Comparison of ENCODE assay signal across 8 cellular contexts in genomic region chr1:225882008-225882698, GRCh38. TPM values are rescaled to one million over a fixed set of nuclear protein-coding genes. Genes with fewer than 3 reads are reported as not detected.
DNase-seq lines count a peak whose midpoint lies in the region; ATAC-seq, FAIRE-seq and TF ChIP-seq lines count a peak whose summit lies in the region.

Gene TMEM63A (minus strand): TSS chr1:225882380. CDS start chr1:225877580, 4,800 bp downstream.

- H3K36me3 Mint-ChIP-seq in Calu3 (ENCODE audit: insufficient read depth, unreplicated experiment) = peaks cover 70% of the 10 kb centered on the region
- H3K36me3 Mint-ChIP-seq in activated naive CD4-positive, alpha-beta T cell treated with anti-CD3 and anti-CD28 coated beads, Interleukin-2, amount 50 U/mL, for 72 hours = peaks cover 0 to 7% of the 10 kb centered on the region in 2 donors
- no peaks in the 10 kb centered on the region for H3K36me3 Mint-ChIP-seq in glutamatergic neuron (ENCODE audit: unreplicated experiment)

- intact Hi-C loops in Calu3 (cut with micrococcal nuclease; ENCODE audit: unreplicated experiment) (no loop called here), pancreas (cut with DNase I) (no loop called here), tibial artery (cut with DNase I; ENCODE audit: low total_unique reads) (no loop called here)

- H3K27me3 Mint-ChIP-seq in Calu3 (ENCODE audit: unreplicated experiment) (no peaks in the 10 kb centered on the region), glutamatergic neuron (ENCODE audit: unreplicated experiment) (peaks cover 12% of the 10 kb centered on the region)

- H3K27me3 ChIP-seq in pancreas = no peaks in the 10 kb centered on the region
- no peaks in the 10 kb centered on the region for H3K27me3 ChIP-seq in tibial artery

- H3K4me3 Mint-ChIP-seq in Calu3 (ENCODE audit: low read depth, unreplicated experiment) = peak within 1 kb of the TSS; percentile 67
- peak within 1 kb of the TSS; percentile 80 for H3K4me3 Mint-ChIP-seq in glutamatergic neuron (ENCODE audit: unreplicated experiment)

- H3K36me3 ChIP-seq in pancreas (no peaks in the 10 kb centered on the region), tibial artery (peaks cover 0 to 3% (median 0%) of the 10 kb centered on the region in 3 donors)

- peak within 1 kb of the TSS; percentile 85 for H3K27ac Mint-ChIP-seq in Calu3 (ENCODE audit: unreplicated experiment)
- peak within 1 kb of the TSS; percentile 84 to 85 for H3K27ac Mint-ChIP-seq in activated naive CD4-positive, alpha-beta T cell treated with anti-CD3 and anti-CD28 coated beads, Interleukin-2, amount 50 U/mL, for 72 hours
- no peak within 1 kb of the TSS for H3K27ac Mint-ChIP-seq in glutamatergic neuron (ENCODE audit: unreplicated experiment)

- no peak for FAIRE-seq in pancreas (lab: Jason Lieb, UNC)

- H3K9me3 Mint-ChIP-seq in Calu3 (ENCODE audit: low read depth, unreplicated experiment) (no peaks in the 10 kb centered on the region), glutamatergic neuron (ENCODE audit: unreplicated experiment) (peaks cover 9% of the 10 kb centered on the region)
- no peaks in the 10 kb centered on the region for H3K9me3 Mint-ChIP-seq in activated naive CD4-positive, alpha-beta T cell treated with anti-CD3 and anti-CD28 coated beads, Interleukin-2, amount 50 U/mL, for 72 hours

- H3K27ac ChIP-seq in pancreas = peak within 1 kb of the TSS; percentile 90 to 94 (median 92)
- peak within 1 kb of the TSS; percentile 87 to 94 for H3K27ac ChIP-seq in tibial artery

- ATAC-seq in GM19438 (IDR thresholded peaks at IDR 0.05; ENCODE audit: low read depth, unreplicated experiment) = peak; percentile 63
- ATAC-seq in HG03575 (IDR thresholded peaks at IDR 0.05; ENCODE audit: extremely low read depth, insufficient number of reproducible peaks, low FRiP score, unreplicated experiment) = peak; percentile 46
- peak; percentile 91 for ATAC-seq in SK-N-SH treated with all-trans-retinoic acid at 6 μM for 48 hours
- ATAC-seq in activated naive CD4-positive, alpha-beta T cell treated with anti-CD3 and anti-CD28 coated beads, Interleukin-2, amount 50 U/mL, for 72 hours = peak; percentile 69 to 80
- ATAC-seq in pancreas = peak; percentile 76 to 88 (median 81)

- H3K4me3 ChIP-seq in pancreas (peak within 1 kb of the TSS; percentile 67 to 91 (median 86)), tibial artery (peak within 1 kb of the TSS; percentile 73 to 97)

- TSS peak; percentile 63 for BruUV-seq in Calu3 (replicated peaks; lab: Mats Ljungman, UMichigan)

- H3K4me1 Mint-ChIP-seq in Calu3 (ENCODE audit: low read depth, unreplicated experiment) = peaks cover 62% of the 10 kb centered on the region
- H3K4me1 Mint-ChIP-seq in glutamatergic neuron (ENCODE audit: low read depth, unreplicated experiment) = peaks cover 10% of the 10 kb centered on the region

- CTCF ChIA-PET in Calu3 (lab: Charles Lee) = interaction anchor here (0.7 to 2.2 kb wide), 11 partner anchors 7 to 441 kb away, joined by 3 to 14 read pairs (median 4); partner anchors contain the start of gene PYCR2

- DNase-seq in Calu3 = peak; percentile 96
- peak; percentile 84 to 87 for DNase-seq in activated naive CD4-positive, alpha-beta T cell treated with anti-CD3 and anti-CD28 coated beads, Interleukin-2, amount 50 U/mL, for 72 hours (ENCODE audit: low spot score in 2 of 2)
- peak; percentile 69 for DNase-seq in glutamatergic neuron
- peak; percentile 88 to 97 (median 92) for DNase-seq in pancreas
- DNase-seq in tibial artery = peak; percentile 94 to 96

- H3K9me3 ChIP-seq in pancreas (no peaks in the 10 kb centered on the region), tibial artery (no peaks in the 10 kb centered on the region)

- TF ChIP-seq CTCF in Calu3 (IDR thresholded peaks at IDR 0.05; ENCODE audit: unreplicated experiment) = peak; percentile 11
- no peak for TF ChIP-seq CTCF in glutamatergic neuron (IDR thresholded peaks at IDR 0.05; ENCODE audit: partially characterized antibody, unreplicated experiment)
- TF ChIP-seq CTCF in pancreas (IDR thresholded peaks at IDR 0.05) = peak in 2 of 4 donors; percentile 8 to 30
- TF ChIP-seq CTCF in tibial artery (IDR thresholded peaks at IDR 0.05) = peak; percentile 52 to 58

- H3K4me1 ChIP-seq in pancreas (peaks cover 27 to 41% (median 29%) of the 10 kb centered on the region in 3 donors), tibial artery (peaks cover 3 to 48% (median 46%) of the 10 kb centered on the region in 4 donors)

- 0% methylated on average over 58 to 63 of the region's 63 CpGs for WGBS in pancreas, 2 donors

TF ChIP-seq in SK-N-SH treated with all-trans-retinoic acid at 6 μM for 48 hours, 23 proteins besides CTCF, POLR2A, EP300 and RAD21 (continues in another document):
- TF ChIP-seq, protein P1, sequence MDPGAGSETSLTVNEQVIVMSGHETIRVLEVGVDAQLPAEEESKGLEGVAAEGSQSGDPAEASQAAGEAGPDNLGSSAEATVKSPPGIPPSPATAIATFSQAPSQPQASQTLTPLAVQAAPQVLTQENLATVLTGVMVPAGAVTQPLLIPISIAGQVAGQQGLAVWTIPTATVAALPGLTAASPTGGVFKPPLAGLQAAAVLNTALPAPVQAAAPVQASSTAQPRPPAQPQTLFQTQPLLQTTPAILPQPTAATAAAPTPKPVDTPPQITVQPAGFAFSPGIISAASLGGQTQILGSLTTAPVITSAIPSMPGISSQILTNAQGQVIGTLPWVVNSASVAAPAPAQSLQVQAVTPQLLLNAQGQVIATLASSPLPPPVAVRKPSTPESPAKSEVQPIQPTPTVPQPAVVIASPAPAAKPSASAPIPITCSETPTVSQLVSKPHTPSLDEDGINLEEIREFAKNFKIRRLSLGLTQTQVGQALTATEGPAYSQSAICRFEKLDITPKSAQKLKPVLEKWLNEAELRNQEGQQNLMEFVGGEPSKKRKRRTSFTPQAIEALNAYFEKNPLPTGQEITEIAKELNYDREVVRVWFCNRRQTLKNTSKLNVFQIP (CRISPR knock-in tag; IDR thresholded peaks at IDR 0.05; ENCODE audit: borderline replicate concordance, low read depth) = no peak
- TF ChIP-seq TCF4 (CRISPR knock-in tag; IDR thresholded peaks at IDR 0.05; ENCODE audit: borderline replicate concordance) = no peak
- no peak for TF ChIP-seq ARNTL (CRISPR knock-in tag; IDR thresholded peaks at IDR 0.05; ENCODE audit: borderline replicate concordance, low read depth)
- TF ChIP-seq PPARA (CRISPR knock-in tag; IDR thresholded peaks at IDR 0.05; ENCODE audit: borderline replicate concordance) = no peak
- TF ChIP-seq ZNF8 (CRISPR knock-in tag; IDR thresholded peaks at IDR 0.05) = no peak
- no peak for TF ChIP-seq ZNF70 (CRISPR knock-in tag; IDR thresholded peaks at IDR 0.05)
- TF ChIP-seq ZNF565 (CRISPR knock-in tag; conservative IDR thresholded peaks at IDR 0.05; ENCODE audit: low read depth) = no peak
- TF ChIP-seq BACH2 (CRISPR knock-in tag; IDR thresholded peaks at IDR 0.05; ENCODE audit: borderline replicate concordance) = no peak
- TF ChIP-seq ESRRG (CRISPR knock-in tag; IDR thresholded peaks at IDR 0.05) = no peak
- no peak for TF ChIP-seq CREB5 (CRISPR knock-in tag; IDR thresholded peaks at IDR 0.05; ENCODE audit: low read depth)
- TF ChIP-seq PATZ1 (CRISPR knock-in tag; IDR thresholded peaks at IDR 0.05; ENCODE audit: borderline replicate concordance) = no peak
- TF ChIP-seq ZFP3 (CRISPR knock-in tag; IDR thresholded peaks at IDR 0.05) = no peak
- no peak for TF ChIP-seq OSR1 (CRISPR knock-in tag; IDR thresholded peaks at IDR 0.05)
- no peak for TF ChIP-seq CSRNP3 (CRISPR knock-in tag; IDR thresholded peaks at IDR 0.05)
- TF ChIP-seq SNAI2 (CRISPR knock-in tag; IDR thresholded peaks at IDR 0.05) = no peak

RNA-seq across cellular contexts. Expression of gene TMEM63A, which starts in this region (rescaled TPM):
- total RNA-seq in Calu3 (2022) (253 and 303 TPM in 2 replicates), glutamatergic neuron (ENCODE audit: unreplicated experiment) (1.1 TPM), pancreas (100 to 1,000 TPM in 1 of 6 donors, 10 to 100 TPM in 5; 56.3 to 124 (median 76.4) TPM)
- total RNA-seq in activated naive CD4-positive, alpha-beta T cell treated with anti-CD3 and anti-CD28 coated beads, Interleukin-2, amount 50 U/mL, for 72 hours = 100 to 1,000 TPM in 1 of 2 donors, 10 to 100 TPM in 1; 67.8 to 115 TPM
- polyA plus RNA-seq in pancreas = 100 to 1,000 TPM in 1 of 2 donors, 10 to 100 TPM in 1; 88.9 to 185 TPM

Comparison
In these comparisons a context has a peak if more than half of its experiments do, and no peak if none do; other contexts are left out.
1. Peak in every context shown above with its lines: DNase-seq, ATAC-seq, H3K4me3 ChIP-seq and H3K27ac ChIP-seq.
2. RNA of gene TMEM63A (total RNA-seq): 253 to 303 TPM in Calu3, 67.8 to 115 TPM in activated naive CD4-positive, alpha-beta T cell treated with anti-CD3 and anti-CD28 coated beads, Interleukin-2, amount 50 U/mL, for 72 hours and 56.3 to 124 TPM in pancreas; 1.1 TPM in glutamatergic neuron (single experiment); every median in the first group is over 10 times any median in the second.